In the genomic region with DNA sequence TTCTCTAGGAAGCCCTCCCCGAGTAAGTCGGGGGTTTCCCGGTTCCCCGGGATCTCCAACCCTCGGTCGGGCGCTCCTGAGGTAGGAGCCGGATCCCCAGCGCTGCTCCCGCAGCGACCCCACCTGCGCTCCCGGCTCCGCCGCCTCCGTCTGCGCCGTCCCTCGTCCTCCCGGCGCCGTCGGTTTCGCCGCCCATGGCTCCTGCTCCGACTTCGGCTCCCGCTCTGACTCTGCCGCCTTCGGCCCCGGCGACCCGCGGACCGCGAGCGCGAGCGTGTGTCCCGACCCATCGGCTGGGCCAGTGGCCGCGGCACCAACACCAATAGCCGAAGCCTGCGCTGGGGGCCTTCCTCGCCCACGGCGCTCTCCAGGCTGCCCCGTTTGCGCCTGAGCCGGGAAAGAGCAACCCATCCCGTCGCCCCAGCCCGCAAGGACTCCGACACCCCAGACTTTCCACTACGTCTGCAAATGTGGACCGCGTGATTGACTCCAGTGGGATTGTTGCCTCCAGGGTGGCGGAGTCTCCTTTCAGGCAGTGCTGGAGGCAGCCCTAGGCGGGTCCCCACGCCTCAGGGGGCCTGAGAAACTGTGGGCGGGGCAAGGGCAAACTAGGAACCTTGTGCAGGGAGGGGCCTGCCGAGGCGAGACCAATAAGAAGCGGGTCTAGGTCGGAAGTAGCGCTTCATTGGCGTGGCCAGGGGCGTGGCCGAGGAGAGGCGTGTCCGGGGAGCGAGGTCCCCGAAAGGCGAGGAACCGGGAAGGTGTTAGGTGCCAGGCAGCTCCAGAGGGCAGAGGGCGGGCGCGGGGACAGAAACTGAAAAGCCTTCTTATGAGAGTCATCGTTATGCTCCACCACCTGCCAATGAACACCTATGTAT, we compare ENCODE assay signal across 8 cellular contexts. TPM values are rescaled to one million over a fixed set of nuclear protein-coding genes. Genes with fewer than 3 reads are reported as not detected.
A peak's percentile ranks its signal among the peaks of the same experiment; 100 is the strongest.
DNase-seq lines count a peak whose midpoint lies in the region; ATAC-seq, FAIRE-seq and TF ChIP-seq lines count a peak whose summit lies in the region.

CACTIN (minus strand) TSS at position 318 of the 878 bp plus-strand sequence; CDS start at position 290, 28 bp downstream.

- peak within 1 kb of the TSS; percentile 82 to 96 (median 91) for H3K9ac ChIP-seq in BLaER1 treated with 17β-estradiol and CSF1 and Interleukin-3, amounts not matched to agents 10 nM and 100 nM
- peak within 1 kb of the TSS; percentile 90 for H3K9ac ChIP-seq in HepG2 (ENCODE audit: insufficient read depth, low read depth, low read length)

- H3K27ac ChIP-seq in BLaER1 treated with 17β-estradiol and CSF1 and Interleukin-3, amounts not matched to agents 10 nM and 100 nM, result peak within 1 kb of the TSS; percentile 90 to 98 (median 96)
- peak within 1 kb of the TSS; percentile 97 for H3K27ac ChIP-seq in HepG2 (ENCODE audit: extremely low read length, insufficient read depth, low read length)

- in situ Hi-C loops in HepG2 (cut with HindIII; ENCODE audit: extremely low pct_ligation_motif_present, low pct_unique_long_range_greater_than_20kb), result no loop called here

- no peaks in the 10 kb centered on the region for H3K27me3 ChIP-seq in BLaER1 treated with 17β-estradiol and CSF1 and Interleukin-3, amounts not matched to agents 10 nM and 100 nM
- no peaks in the 10 kb centered on the region; a peak in 1 of 5 replicates for H3K27me3 ChIP-seq in HepG2 (ENCODE audit: control insufficient read depth in 1 of 2, insufficient read depth in 2 of 2, low read length in 2 of 2)

- intact Hi-C loops in activated CD4-positive, alpha-beta memory T cell treated with anti-CD3 and anti-CD28 coated beads for 36 hours (cut with micrococcal nuclease), result loop anchor here (2.0 to 5.0 kb wide), 2 partner anchors 69 to 120 kb away; partner anchors contain the start of genes FZR1 and MFSD12
- intact Hi-C loops in HepG2 (cut with micrococcal nuclease; ENCODE audit: unreplicated experiment), result loop anchor here (5.0 kb wide), 1 partner anchor 716 kb away; the partner anchor contains the start of gene MPND

- 0 out of 2 replicates have a peak, but pooled peaks have one; percentile 25 for TF ChIP-seq CTCF in HepG2 (CRISPR knock-in tag; IDR thresholded peaks at IDR 0.05)

- CTCF ChIA-PET in activated CD4-positive, alpha-beta memory T cell treated with anti-CD3 and anti-CD28 coated beads for 36 hours (lab: Charles Lee), result interaction anchor here (0.8 to 1.2 kb wide), 3 partner anchors 73 to 171 kb away, joined by 3 to 4 read pairs (median 4); partner anchors contain the start of gene PIP5K1C
- CTCF ChIA-PET in HepG2 (lab: Yijun Ruan, JAX; ENCODE audit: low intra/inter-chr PET ratio, low total read pairs), result no interaction called here

- H3K9me3 ChIP-seq in BLaER1 treated with 17β-estradiol and CSF1 and Interleukin-3, amounts not matched to agents 10 nM and 100 nM (replicated peaks in 1 of 11), result no peaks in the 10 kb centered on the region
- no peaks in the 10 kb centered on the region for H3K9me3 ChIP-seq in HepG2 (ENCODE audit: low read length)

- 0% methylated on average over 24 of the region's 80 CpGs for WGBS in HepG2 (ENCODE audit: low lambda C conversion rate)

- H3K4me3 ChIP-seq in BLaER1 treated with 17β-estradiol and CSF1 and Interleukin-3, amounts not matched to agents 10 nM and 100 nM, result peak within 1 kb of the TSS; percentile 79 to 99 (median 94)
- peak within 1 kb of the TSS; percentile 86 to 91 (median 89) for H3K4me3 ChIP-seq in HepG2 (replicated peaks in 1 of 3; ENCODE audit: insufficient read depth in 1 of 3, low read depth in 2 of 3, low read length in 3 of 3)

- BruUV-seq in HepG2 (replicated peaks; lab: Mats Ljungman, UMichigan), result no TSS peak

- H3K4me1 Mint-ChIP-seq in activated CD4-positive, alpha-beta memory T cell treated with anti-CD3 and anti-CD28 coated beads for 36 hours (ENCODE audit: low read depth), result peaks cover 24% of the 10 kb centered on the region

- H3K36me3 Mint-ChIP-seq in activated CD4-positive, alpha-beta memory T cell treated with anti-CD3 and anti-CD28 coated beads for 36 hours, result no peaks in the 10 kb centered on the region

- no peak; the same call in 1 of the 2 replicates for TF ChIP-seq RAD21 in HepG2 (CRISPR knock-in tag; IDR thresholded peaks at IDR 0.05)

- peaks cover 20% of the 10 kb centered on the region for H3K79me2 ChIP-seq in HepG2 (ENCODE audit: insufficient read depth, low read length)

- peak within 1 kb of the TSS; percentile 88 for H3K4me3 Mint-ChIP-seq in activated CD4-positive, alpha-beta memory T cell treated with anti-CD3 and anti-CD28 coated beads for 36 hours

- peak; percentile 95 for FAIRE-seq in HepG2 (lab: Jason Lieb, UNC)

- H3K27ac Mint-ChIP-seq in activated CD4-positive, alpha-beta memory T cell treated with anti-CD3 and anti-CD28 coated beads for 36 hours, result peak within 1 kb of the TSS; percentile 98

- H3K9me3 Mint-ChIP-seq in activated CD4-positive, alpha-beta memory T cell treated with anti-CD3 and anti-CD28 coated beads for 36 hours, result no peaks in the 10 kb centered on the region

- H3K27me3 Mint-ChIP-seq in activated CD4-positive, alpha-beta memory T cell treated with anti-CD3 and anti-CD28 coated beads for 36 hours, result no peaks in the 10 kb centered on the region

- DNase-seq in NCI-H82 treated with DMSO at 0.1 percent for 48 hours (lab: John Stamatoyannopoulos, UW; ENCODE audit: unreplicated experiment) (peak; percentile 94), dermis microvascular lymphatic vessel endothelial cell (ENCODE audit: low read depth in 2 of 2) (peak; percentile 91 to 98), HepG2 (ENCODE audit: low spot score) (peak; percentile 97)
- peak; percentile 99 for DNase-seq in activated CD4-positive, alpha-beta memory T cell treated with anti-CD3 and anti-CD28 coated beads for 36 hours
- peak; percentile 99 for DNase-seq in stimulated activated CD4-positive, alpha-beta T cell treated with anti-CD3 and anti-CD28 coated beads, Interleukin-4, amount 100 ng/mL, for 1 hour

- TF ChIP-seq POLR2A in HepG2 (IDR thresholded peaks at IDR 0.05; ENCODE audit: insufficient read depth in 1 of 2, low read depth in 2 of 2, low read length in 2 of 2), result peak; percentile 87 to 89

- peaks cover 22 to 41% (median 35%) of the 10 kb centered on the region in 11 experiments for H3K36me3 ChIP-seq in BLaER1 treated with 17β-estradiol and CSF1 and Interleukin-3, amounts not matched to agents 10 nM and 100 nM
- H3K36me3 ChIP-seq in HepG2 (replicated peaks in 1 of 2; ENCODE audit: control insufficient read depth in 1 of 2, insufficient read depth in 2 of 2, low read length in 2 of 2), result peaks cover 4 to 7% of the 10 kb centered on the region in 2 experiments; a peak in 2 of 5 replicates

- H4K20me1 ChIP-seq in BLaER1 treated with 17β-estradiol and CSF1 and Interleukin-3, amounts not matched to agents 10 nM and 100 nM, result peaks cover 0 to 63% (median 47%) of the 10 kb centered on the region in 11 experiments; a peak in 19 of 22 replicates
- peaks cover 8% of the 10 kb centered on the region; the same call in 1 of the 2 replicates for H4K20me1 ChIP-seq in HepG2 (ENCODE audit: insufficient read depth, low read length)

- ATAC-seq in GM19395 (IDR thresholded peaks at IDR 0.05; ENCODE audit: unreplicated experiment) (peak; percentile 84), HG03571 (IDR thresholded peaks at IDR 0.05; ENCODE audit: unreplicated experiment) (peak; percentile 77), HepG2 (peak; percentile 93)

- no peak within 1 kb of the TSS for H2AFZ ChIP-seq in HepG2 (ENCODE audit: low read length)

- peaks cover 18 to 35% (median 22%) of the 10 kb centered on the region in 10 experiments for H3K4me1 ChIP-seq in BLaER1 treated with 17β-estradiol and CSF1 and Interleukin-3, amounts not matched to agents 10 nM and 100 nM
- H3K4me1 ChIP-seq in HepG2 (ENCODE audit: insufficient read depth, low read length), result peaks cover 18% of the 10 kb centered on the region

- TF ChIP-seq EP300 in HepG2 (IDR thresholded peaks at IDR 0.05; ENCODE audit: low read depth in 2 of 2, low read length in 2 of 2) (peak in 1 of 2 experiments; percentile 25; a peak in 1 of 4 replicates), HepG2 (CRISPR knock-in tag; IDR thresholded peaks at IDR 0.05; ENCODE audit: borderline replicate concordance) (peak; percentile 23; the same call in 1 of the 2 replicates)

- H3K4me2 ChIP-seq in BLaER1 treated with 17β-estradiol and CSF1 and Interleukin-3, amounts not matched to agents 10 nM and 100 nM, result peak within 1 kb of the TSS; percentile 90 to 100 (median 97)
- H3K4me2 ChIP-seq in HepG2 (ENCODE audit: low read depth, low read length), result peak within 1 kb of the TSS; percentile 90

- POLR2A ChIA-PET in activated CD4-positive, alpha-beta memory T cell treated with anti-CD3 and anti-CD28 coated beads for 36 hours (lab: Charles Lee), result interaction anchor here (1.4 kb wide), 1 partner anchor 96 kb away, joined by 4 read pairs; no protein-coding TSS in a partner anchor
- POLR2A ChIA-PET in HepG2 (lab: Yijun Ruan, JAX), result interaction anchor here (1.0 kb wide), 2 partner anchors 19 to 136 kb away, joined by 3 to 6 read pairs; partner anchors contain the start of gene MRPL54

RNA-seq across cellular contexts. Expression of gene CACTIN, which starts in this region (rescaled TPM):
- total RNA-seq in activated CD4-positive, alpha-beta memory T cell treated with anti-CD3 and anti-CD28 coated beads for 36 hours, result 10 to 100 TPM; 25.2 to 27.2 TPM
- 18.6 and 25.8 TPM in 2 replicates for total RNA-seq in dermis microvascular lymphatic vessel endothelial cell
- total RNA-seq in HepG2 (2016; rRNA removed; fragmentation: Illumina TruSeq; extraction: Trizol), result 11.1 and 16.6 TPM in 2 replicates
- 2.8 and 3.1 TPM in 2 replicates for total RNA-seq in HepG2 (2016; cell fraction: cytosol; rRNA removed; fragmentation: Illumina TruSeq; extraction: Trizol; ENCODE audit: low read depth)
- total RNA-seq in HepG2 (2016; cell fraction: insoluble cytoplasmic fraction; rRNA removed; fragmentation: Illumina TruSeq; extraction: Trizol), result 11.2 and 17.9 TPM in 2 replicates
- total RNA-seq in HepG2 (2016; cell fraction: membrane; rRNA removed; fragmentation: Illumina TruSeq; extraction: Trizol), result 4.7 and 5.6 TPM in 2 replicates
- total RNA-seq in HepG2 (2016; cell fraction: nucleus; rRNA removed; fragmentation: Illumina TruSeq; extraction: Trizol), result 9.0 and 11.6 TPM in 2 replicates
- polyA plus RNA-seq in HepG2 (2011; rRNA removed), result 10.0 and 11.5 TPM in 2 replicates
- polyA plus RNA-seq in HepG2 (2011; cell fraction: cytosol; rRNA removed), result 6.6 and 11.2 TPM in 2 replicates
- 31.8 and 41.5 TPM in 2 replicates for polyA plus RNA-seq in HepG2 (2011; cell fraction: nucleus; rRNA removed)
- polyA plus RNA-seq in HepG2 (2012), result 5.7 and 5.8 TPM in 2 replicates
- 1.7 and 1.8 TPM in 2 replicates for polyA plus RNA-seq in HepG2 (2016; cell fraction: cytosol; fragmentation: Illumina TruSeq; extraction: Trizol; ENCODE audit: low read depth)
- polyA plus RNA-seq in HepG2 (2016; cell fraction: insoluble cytoplasmic fraction; fragmentation: Illumina TruSeq; extraction: Trizol; ENCODE audit: low read depth), result 10.2 and 13.0 TPM in 2 replicates
- 3.7 and 4.0 TPM in 2 replicates for polyA plus RNA-seq in HepG2 (2016; cell fraction: membrane; fragmentation: Illumina TruSeq; extraction: Trizol; ENCODE audit: low read depth)
- 28.6 and 30.2 TPM in 2 replicates for polyA plus RNA-seq in HepG2 (2016; cell fraction: nucleus; fragmentation: Illumina TruSeq; extraction: Trizol; ENCODE audit: insufficient read depth, low read depth)
- 9.7 and 19.5 TPM in 2 replicates for polyA minus RNA-seq in HepG2 (2011; rRNA and poly(A)+ RNA removed; ENCODE audit: low replicate concordance)
- polyA minus RNA-seq in HepG2 (2011; cell fraction: cytosol; rRNA and poly(A)+ RNA removed), result 5.0 and 5.2 TPM in 2 replicates
- 5.3 and 5.7 TPM in 2 replicates for polyA minus RNA-seq in HepG2 (2011; cell fraction: nucleus; rRNA and poly(A)+ RNA removed)

Comparison
In these comparisons a context has a peak if more than half of its experiments do, and no peak if none do; other contexts are left out.
1. Peak in every context shown above with its lines: DNase-seq, ATAC-seq, H3K4me3 ChIP-seq and H3K27ac ChIP-seq.